In the genomic region with DNA sequence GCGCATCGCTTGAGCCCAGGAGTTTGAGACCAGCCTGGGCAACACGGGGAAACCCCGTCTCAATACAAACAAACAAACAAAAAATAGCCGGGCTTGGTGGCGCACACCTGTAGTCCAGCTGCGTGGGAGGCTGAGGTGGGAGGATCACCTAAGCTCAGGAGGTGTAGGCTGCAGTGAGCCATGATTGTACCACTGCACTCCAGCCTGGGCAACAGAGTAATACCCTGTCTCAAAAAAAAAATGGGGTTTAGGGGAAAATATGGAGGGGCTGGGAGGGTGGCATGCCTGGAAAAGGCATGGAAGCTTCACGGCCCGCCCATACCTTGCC, we compare ENCODE assay signal across 1 cellular context.
TF ChIP-seq lines count a peak whose summit lies in the region.

No MANE protein-coding gene starts in this region.

TF ChIP-seq in GM12878, 131 proteins besides CTCF, POLR2A, EP300 and RAD21:
- TF ChIP-seq CBFB (IDR thresholded peaks at IDR 0.05; ENCODE audit: low read depth), result no peak
- TF ChIP-seq CEBPB (IDR thresholded peaks at IDR 0.05; ENCODE audit: borderline replicate concordance in 1 of 2, low read depth in 2 of 2, low read length in 2 of 2), result no peak
- 0 out of 2 replicates have a peak, but pooled peaks have one; percentile 29 for TF ChIP-seq PML (IDR thresholded peaks at IDR 0.05; ENCODE audit: low read length)
